ENCODE assay signal across 15 cellular contexts in genomic region chr3:18066899-18067582, GRCh38.
DNase-seq lines count a peak whose midpoint lies in the region; TF ChIP-seq lines count a peak whose summit lies in the region.
"Had no signal": no experiment of that assay in that cellular context is flagged by ENCODE, and none has a peak within 500 bp of the region (broad histone marks: within the 10 kb centered on the region; RNA-seq: fewer than 3 reads in every experiment).

No MANE protein-coding gene starts in this region.

- H3K4me3 Mint-ChIP-seq in glutamatergic neuron (ENCODE audit: unreplicated experiment): no peak overlapping the region
- no peak overlapping the region for H3K4me3 Mint-ChIP-seq in activated CD4-positive, alpha-beta T cell treated with anti-CD3 and anti-CD28 coated beads, Interleukin-2, amount 10 ng/mL, durations not matched to agents 24 days and 14 days
- H3K4me3 Mint-ChIP-seq: B cell; CD4-positive, alpha-beta memory T cell had no signal

- H3K9me3 Mint-ChIP-seq in glutamatergic neuron (ENCODE audit: unreplicated experiment): no peaks in the 10 kb centered on the region
- H3K9me3 Mint-ChIP-seq in activated CD4-positive, alpha-beta T cell treated with anti-CD3 and anti-CD28 coated beads, Interleukin-2, amount 10 ng/mL, durations not matched to agents 24 days and 14 days: peaks cover 3% of the 10 kb centered on the region

- no peaks in the 10 kb centered on the region for H3K4me1 Mint-ChIP-seq in glutamatergic neuron (ENCODE audit: low read depth, unreplicated experiment)
- H3K4me1 Mint-ChIP-seq in activated CD4-positive, alpha-beta T cell treated with anti-CD3 and anti-CD28 coated beads, Interleukin-2, amount 10 ng/mL, durations not matched to agents 24 days and 14 days: no peaks in the 10 kb centered on the region
- H3K4me1 Mint-ChIP-seq: B cell; CD4-positive, alpha-beta memory T cell had no signal

- peaks cover 7% of the 10 kb centered on the region for H3K36me3 Mint-ChIP-seq in glutamatergic neuron (ENCODE audit: unreplicated experiment)
- H3K36me3 Mint-ChIP-seq in activated CD4-positive, alpha-beta T cell treated with anti-CD3 and anti-CD28 coated beads, Interleukin-2, amount 10 ng/mL, durations not matched to agents 24 days and 14 days (ENCODE audit: low read depth): no peaks in the 10 kb centered on the region
- H3K36me3 Mint-ChIP-seq: CD4-positive, alpha-beta memory T cell had no signal

- H3K27ac Mint-ChIP-seq in glutamatergic neuron (ENCODE audit: unreplicated experiment): no peak overlapping the region
- no peak overlapping the region for H3K27ac Mint-ChIP-seq in activated CD4-positive, alpha-beta T cell treated with anti-CD3 and anti-CD28 coated beads, Interleukin-2, amount 10 ng/mL, durations not matched to agents 24 days and 14 days
- H3K27ac Mint-ChIP-seq: B cell; CD4-positive, alpha-beta memory T cell had no signal

- TF ChIP-seq CTCF in glutamatergic neuron (IDR thresholded peaks at IDR 0.05; ENCODE audit: partially characterized antibody, unreplicated experiment) (no peak), prostate gland (IDR thresholded peaks at IDR 0.05) (no peak)

- intact Hi-C loops in prostate gland (cut with DNase I): no loop called here
- intact Hi-C loops in activated CD4-positive, alpha-beta T cell treated with anti-CD3 and anti-CD28 coated beads, Interleukin-2, amount 10 ng/mL, durations not matched to agents 24 days and 14 days (cut with micrococcal nuclease): no loop called here

- 91% methylated on average over 3 of the region's 3 CpGs for WGBS in prostate gland

- TF ChIP-seq POLR2A in prostate gland (IDR thresholded peaks at IDR 0.05): no peak

- H3K4me1 ChIP-seq in prostate gland (replicated peaks): no peaks in the 10 kb centered on the region

- H3K27ac ChIP-seq in epithelial cell of prostate (no peak overlapping the region), prostate gland (no peak overlapping the region)

- H3K36me3 ChIP-seq in prostate gland: no peaks in the 10 kb centered on the region
- H3K36me3 ChIP-seq: HAP-1 had no signal

- H3K27me3 ChIP-seq in prostate gland (replicated peaks; ENCODE audit: insufficient read depth): no peaks in the 10 kb centered on the region

- H3K27me3 Mint-ChIP-seq in glutamatergic neuron (ENCODE audit: unreplicated experiment): no peaks in the 10 kb centered on the region
- H3K27me3 Mint-ChIP-seq in activated CD4-positive, alpha-beta T cell treated with anti-CD3 and anti-CD28 coated beads, Interleukin-2, amount 10 ng/mL, durations not matched to agents 24 days and 14 days: no peaks in the 10 kb centered on the region
- H3K27me3 Mint-ChIP-seq: B cell; CD4-positive, alpha-beta memory T cell had no signal

- H3K4me3 ChIP-seq in prostate gland: no peak overlapping the region
- H3K4me3 ChIP-seq: HAP-1 had no signal

- no peaks in the 10 kb centered on the region for H3K9me3 ChIP-seq in prostate gland

- DNase-seq in EL (peak; percentile 7), NCI-H226 (peak; percentile 60), epithelial cell of prostate (ENCODE audit: low read depth, low spot score) (peak; percentile 16), kidney glomerular epithelial cell (lab: John Stamatoyannopoulos, UW) (peak; percentile 18), glutamatergic neuron (no peak), prostate gland (ENCODE audit: low spot score) (no peak), LoVo (ENCODE audit: low spot score) (no peak)
- DNase-seq in activated CD4-positive, alpha-beta T cell treated with anti-CD3 and anti-CD28 coated beads, Interleukin-2, amount 10 ng/mL, durations not matched to agents 24 days and 14 days: no peak
- DNase-seq: ACHN; C1 segment of cervical spinal cord; CD4-positive, alpha-beta memory T cell; DMS79 treated with DMSO at 0.1 percent for 48 hours; GDM1 had no signal

Comparison
In these comparisons a context has a peak if more than half of its experiments do, and no peak if none do; other contexts are left out.
1. DNase-seq: peak in EL (single experiment), NCI-H226 (single experiment), epithelial cell of prostate (single experiment) and kidney glomerular epithelial cell (single experiment); none in glutamatergic neuron (single experiment), prostate gland (single experiment), LoVo (single experiment) and activated CD4-positive, alpha-beta T cell treated with anti-CD3 and anti-CD28 coated beads, Interleukin-2, amount 10 ng/mL, durations not matched to agents 24 days and 14 days (single experiment).